1 cellular context compared by ENCODE assay signal in the genomic region with DNA sequence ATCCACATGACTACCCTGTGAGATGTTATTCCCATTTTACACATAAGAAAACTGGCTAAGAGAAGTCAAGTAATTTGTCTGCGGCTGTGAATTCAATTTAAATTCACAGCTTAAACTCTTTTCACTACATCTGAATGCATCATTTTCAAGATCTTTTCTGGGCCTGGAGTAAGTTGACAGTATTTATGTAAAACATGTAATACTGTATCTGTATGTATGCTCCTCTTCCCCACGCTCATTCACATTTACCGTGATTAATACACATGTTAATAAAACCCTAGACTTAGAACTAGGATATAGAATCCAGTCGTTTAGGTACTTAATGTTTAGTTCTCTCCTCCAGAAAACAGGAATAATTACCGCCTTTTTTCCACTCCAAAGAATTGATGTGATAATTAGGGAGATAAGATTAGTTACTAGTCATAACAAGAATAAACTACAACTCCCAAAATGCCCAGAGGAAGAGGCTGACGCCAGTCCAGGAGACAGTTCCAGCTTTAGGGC.
A peak's percentile ranks its signal among the peaks of the same experiment; 100 is the strongest.
TF ChIP-seq lines count a peak whose summit lies in the region.

No MANE protein-coding gene starts in this region.

TF ChIP-seq in GM12878, 131 proteins besides CTCF, POLR2A, EP300 and RAD21 (continued from another document and continues in another):
- TF ChIP-seq, protein P1, sequence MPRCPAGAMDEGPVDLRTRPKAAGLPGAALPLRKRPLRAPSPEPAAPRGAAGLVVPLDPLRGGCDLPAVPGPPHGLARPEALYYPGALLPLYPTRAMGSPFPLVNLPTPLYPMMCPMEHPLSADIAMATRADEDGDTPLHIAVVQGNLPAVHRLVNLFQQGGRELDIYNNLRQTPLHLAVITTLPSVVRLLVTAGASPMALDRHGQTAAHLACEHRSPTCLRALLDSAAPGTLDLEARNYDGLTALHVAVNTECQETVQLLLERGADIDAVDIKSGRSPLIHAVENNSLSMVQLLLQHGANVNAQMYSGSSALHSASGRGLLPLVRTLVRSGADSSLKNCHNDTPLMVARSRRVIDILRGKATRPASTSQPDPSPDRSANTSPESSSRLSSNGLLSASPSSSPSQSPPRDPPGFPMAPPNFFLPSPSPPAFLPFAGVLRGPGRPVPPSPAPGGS (IDR thresholded peaks at IDR 0.05; ENCODE audit: borderline replicate concordance, insufficient read depth, low read depth, low read length, poor library complexity, severe bottlenecking) = no peak
- no peak for TF ChIP-seq CUX1 (IDR thresholded peaks at IDR 0.05; ENCODE audit: insufficient replicate concordance, low read depth, low read length)
- TF ChIP-seq BHLHE40 (IDR thresholded peaks at IDR 0.05; ENCODE audit: borderline replicate concordance in 1 of 2, low read depth in 2 of 2, low read length in 1 of 2) = no peak
- TF ChIP-seq IKZF2 (IDR thresholded peaks at IDR 0.05) = 0 out of 4 replicates have a peak, but pooled peaks have one; percentile 27 to 34
- no peak for TF ChIP-seq MXI1 (IDR thresholded peaks at IDR 0.05; ENCODE audit: low read depth, low read length)
- no peak for TF ChIP-seq CHD2 (IDR thresholded peaks at IDR 0.05; ENCODE audit: borderline replicate concordance, low read depth, low read length)
- no peak for TF ChIP-seq TCF3 (IDR thresholded peaks at IDR 0.05; ENCODE audit: borderline replicate concordance, insufficient read depth, low read depth, low read length)
- TF ChIP-seq ASH2L (IDR thresholded peaks at IDR 0.05; ENCODE audit: borderline replicate concordance, low read depth) = no peak
- TF ChIP-seq, protein P2, sequence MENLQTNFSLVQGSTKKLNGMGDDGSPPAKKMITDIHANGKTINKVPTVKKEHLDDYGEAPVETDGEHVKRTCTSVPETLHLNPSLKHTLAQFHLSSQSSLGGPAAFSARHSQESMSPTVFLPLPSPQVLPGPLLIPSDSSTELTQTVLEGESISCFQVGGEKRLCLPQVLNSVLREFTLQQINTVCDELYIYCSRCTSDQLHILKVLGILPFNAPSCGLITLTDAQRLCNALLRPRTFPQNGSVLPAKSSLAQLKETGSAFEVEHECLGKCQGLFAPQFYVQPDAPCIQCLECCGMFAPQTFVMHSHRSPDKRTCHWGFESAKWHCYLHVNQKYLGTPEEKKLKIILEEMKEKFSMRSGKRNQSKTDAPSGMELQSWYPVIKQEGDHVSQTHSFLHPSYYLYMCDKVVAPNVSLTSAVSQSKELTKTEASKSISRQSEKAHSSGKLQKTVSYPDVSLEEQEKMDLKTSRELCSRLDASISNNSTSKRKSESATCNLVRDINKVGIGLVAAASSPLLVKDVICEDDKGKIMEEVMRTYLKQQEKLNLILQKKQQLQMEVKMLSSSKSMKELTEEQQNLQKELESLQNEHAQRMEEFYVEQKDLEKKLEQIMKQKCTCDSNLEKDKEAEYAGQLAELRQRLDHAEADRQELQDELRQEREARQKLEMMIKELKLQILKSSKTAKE (IDR thresholded peaks at IDR 0.05; ENCODE audit: low read depth, poor library complexity, severe bottlenecking) = no peak
- TF ChIP-seq TAF1 (IDR thresholded peaks at IDR 0.05; ENCODE audit: borderline replicate concordance, low read depth, low read length) = no peak
- no peak for TF ChIP-seq REST (IDR thresholded peaks at IDR 0.05; ENCODE audit: low read depth, low read length)
- TF ChIP-seq ZBTB33 (IDR thresholded peaks at IDR 0.05) = no peak; the same call in 1 of the 2 replicates
- TF ChIP-seq HDAC2 (IDR thresholded peaks at IDR 0.05) = no peak
- TF ChIP-seq GABPA (IDR thresholded peaks at IDR 0.05; ENCODE audit: low read depth) = peak; percentile 86
- no peak for TF ChIP-seq PML (IDR thresholded peaks at IDR 0.05; ENCODE audit: low read length)
- no peak for TF ChIP-seq NR2F1 (conservative IDR thresholded peaks at IDR 0.05)
- TF ChIP-seq SMARCA5 (IDR thresholded peaks at IDR 0.05) = no peak
- no peak for TF ChIP-seq E2F4 (IDR thresholded peaks at IDR 0.05; ENCODE audit: low read depth, low read length)
- no peak for TF ChIP-seq SMAD5 (IDR thresholded peaks at IDR 0.05; ENCODE audit: low read depth)
- no peak for TF ChIP-seq ZNF274 (IDR thresholded peaks at IDR 0.05; ENCODE audit: insufficient read depth, insufficient read length)
- TF ChIP-seq, protein P3, sequence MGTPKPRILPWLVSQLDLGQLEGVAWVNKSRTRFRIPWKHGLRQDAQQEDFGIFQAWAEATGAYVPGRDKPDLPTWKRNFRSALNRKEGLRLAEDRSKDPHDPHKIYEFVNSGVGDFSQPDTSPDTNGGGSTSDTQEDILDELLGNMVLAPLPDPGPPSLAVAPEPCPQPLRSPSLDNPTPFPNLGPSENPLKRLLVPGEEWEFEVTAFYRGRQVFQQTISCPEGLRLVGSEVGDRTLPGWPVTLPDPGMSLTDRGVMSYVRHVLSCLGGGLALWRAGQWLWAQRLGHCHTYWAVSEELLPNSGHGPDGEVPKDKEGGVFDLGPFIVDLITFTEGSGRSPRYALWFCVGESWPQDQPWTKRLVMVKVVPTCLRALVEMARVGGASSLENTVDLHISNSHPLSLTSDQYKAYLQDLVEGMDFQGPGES (IDR thresholded peaks at IDR 0.05) = no peak
- no peak for TF ChIP-seq RFX5 (IDR thresholded peaks at IDR 0.05; ENCODE audit: low read depth, low read length)
- TF ChIP-seq IRF4 (IDR thresholded peaks at IDR 0.05; ENCODE audit: low read depth, low read length) = peak; percentile 64; the same call in 1 of the 2 replicates
- no peak for TF ChIP-seq ATF3 (IDR thresholded peaks at IDR 0.05; ENCODE audit: borderline replicate concordance, extremely low read depth, low read depth, low read length)
- TF ChIP-seq NR2C1 (IDR thresholded peaks at IDR 0.05) = no peak
- TF ChIP-seq CEBPZ (IDR thresholded peaks at IDR 0.05; ENCODE audit: low read depth, low read length) = no peak
- TF ChIP-seq TBL1XR1 (IDR thresholded peaks at IDR 0.05; ENCODE audit: low read depth, low read length) = 0 out of 2 replicates have a peak, but pooled peaks have one; percentile 62
- TF ChIP-seq JUNB (IDR thresholded peaks at IDR 0.05) = peak; percentile 67
- TF ChIP-seq PAX8 (IDR thresholded peaks at IDR 0.05) = no peak
- no peak for TF ChIP-seq POLR2AphosphoS2 (IDR thresholded peaks at IDR 0.05; ENCODE audit: low read depth, low read length)
